11 cellular contexts compared by ENCODE assay signal in genomic region chrX:131752493-131753198, GRCh38.
DNase-seq lines count a peak whose midpoint lies in the region; ATAC-seq and TF ChIP-seq lines count a peak whose summit lies in the region.
"Had no signal": no experiment of that assay in that cellular context is flagged by ENCODE, and none has a peak within 500 bp of the region (broad histone marks: within the 10 kb centered on the region; RNA-seq: fewer than 3 reads in every experiment).

No MANE protein-coding gene starts in this region.

- H3K27ac Mint-ChIP-seq in activated CD4-positive, alpha-beta memory T cell treated with anti-CD3 and anti-CD28 coated beads, Interleukin-2, amount 10 ng/mL, durations not matched to agents 7 days and 5 days = no peak overlapping the region

- no peaks in the 10 kb centered on the region for H3K9me3 Mint-ChIP-seq in activated CD4-positive, alpha-beta memory T cell treated with anti-CD3 and anti-CD28 coated beads, Interleukin-2, amount 10 ng/mL, durations not matched to agents 7 days and 5 days
- H3K9me3 Mint-ChIP-seq: central memory CD8-positive, alpha-beta T cell had no signal

- ATAC-seq in GM18907 (IDR thresholded peaks at IDR 0.05; ENCODE audit: unreplicated experiment) (peak; percentile 72), GM21381 (IDR thresholded peaks at IDR 0.05; ENCODE audit: unreplicated experiment) (no peak)
- ATAC-seq: K562 had no signal

- no peaks in the 10 kb centered on the region for H3K9me3 ChIP-seq in BE2C

- H3K4me3 Mint-ChIP-seq in activated CD4-positive, alpha-beta memory T cell treated with anti-CD3 and anti-CD28 coated beads, Interleukin-2, amount 10 ng/mL, durations not matched to agents 7 days and 5 days = no peak overlapping the region
- H3K4me3 Mint-ChIP-seq: central memory CD8-positive, alpha-beta T cell had no signal

- H3K4me3 ChIP-seq in BE2C (ENCODE audit: low read depth, low read length) = no peak overlapping the region
- H3K4me3 ChIP-seq: K562 had no signal

- H3K36me3 ChIP-seq in BE2C = peaks cover 4% of the 10 kb centered on the region

- no peaks in the 10 kb centered on the region for H3K4me1 Mint-ChIP-seq in activated CD4-positive, alpha-beta memory T cell treated with anti-CD3 and anti-CD28 coated beads, Interleukin-2, amount 10 ng/mL, durations not matched to agents 7 days and 5 days
- H3K4me1 Mint-ChIP-seq: central memory CD8-positive, alpha-beta T cell had no signal

- peaks cover 14% of the 10 kb centered on the region for H3K36me3 Mint-ChIP-seq in activated CD4-positive, alpha-beta memory T cell treated with anti-CD3 and anti-CD28 coated beads, Interleukin-2, amount 10 ng/mL, durations not matched to agents 7 days and 5 days (ENCODE audit: low read depth)

- POLR2A ChIA-PET in activated CD4-positive, alpha-beta memory T cell treated with anti-CD3 and anti-CD28 coated beads, Interleukin-2, amount 10 ng/mL, durations not matched to agents 7 days and 5 days (lab: Charles Lee) = no interaction called here

- TF ChIP-seq CTCF in BE2C (IDR thresholded peaks at IDR 0.05; ENCODE audit: low read depth, low read length) = no peak

- H3K27me3 Mint-ChIP-seq in activated CD4-positive, alpha-beta memory T cell treated with anti-CD3 and anti-CD28 coated beads, Interleukin-2, amount 10 ng/mL, durations not matched to agents 7 days and 5 days = no peaks in the 10 kb centered on the region
- H3K27me3 Mint-ChIP-seq: central memory CD8-positive, alpha-beta T cell had no signal

- CTCF ChIA-PET in activated CD4-positive, alpha-beta memory T cell treated with anti-CD3 and anti-CD28 coated beads, Interleukin-2, amount 10 ng/mL, durations not matched to agents 7 days and 5 days (lab: Charles Lee) = no interaction called here

- DNase-seq in NCI-H1417 (lab: John Stamatoyannopoulos, UW) = peak; percentile 87 to 98 (median 92)
- DNase-seq in cerebellar nuclear complex (lab: John Stamatoyannopoulos, UW) = peak; percentile 64 to 69
- DNase-seq in smooth muscle cell of the brain vasculature (ENCODE audit: low read depth, low spot score) = peak; percentile 80
- DNase-seq in BE2C = no peak
- DNase-seq in activated CD4-positive, alpha-beta memory T cell treated with anti-CD3 and anti-CD28 coated beads, Interleukin-2, amount 10 ng/mL, durations not matched to agents 7 days and 5 days = no peak
- no peak for DNase-seq in dermis blood vessel endothelial cell
- DNase-seq: stimulated activated CD4-positive, alpha-beta T cell treated with anti-CD3 and anti-CD28 coated beads, Interleukin-12 subunit alpha, Interleukin-12 subunit beta, amount 100 ng/mL, for 4 hours had no signal

- H3K4me1 ChIP-seq in BE2C = no peaks in the 10 kb centered on the region

- no peaks in the 10 kb centered on the region for H3K27me3 ChIP-seq in BE2C

Comparison
In these comparisons a context has a peak if more than half of its experiments do, and no peak if none do; other contexts are left out.
1. DNase-seq: peak in NCI-H1417 (3 of 3), cerebellar nuclear complex (2 of 2) and smooth muscle cell of the brain vasculature (single experiment); none in BE2C (single experiment), activated CD4-positive, alpha-beta memory T cell treated with anti-CD3 and anti-CD28 coated beads, Interleukin-2, amount 10 ng/mL, durations not matched to agents 7 days and 5 days (single experiment) and dermis blood vessel endothelial cell (single experiment).